ENCODE assay signal across 14 cellular contexts in the genomic region with DNA sequence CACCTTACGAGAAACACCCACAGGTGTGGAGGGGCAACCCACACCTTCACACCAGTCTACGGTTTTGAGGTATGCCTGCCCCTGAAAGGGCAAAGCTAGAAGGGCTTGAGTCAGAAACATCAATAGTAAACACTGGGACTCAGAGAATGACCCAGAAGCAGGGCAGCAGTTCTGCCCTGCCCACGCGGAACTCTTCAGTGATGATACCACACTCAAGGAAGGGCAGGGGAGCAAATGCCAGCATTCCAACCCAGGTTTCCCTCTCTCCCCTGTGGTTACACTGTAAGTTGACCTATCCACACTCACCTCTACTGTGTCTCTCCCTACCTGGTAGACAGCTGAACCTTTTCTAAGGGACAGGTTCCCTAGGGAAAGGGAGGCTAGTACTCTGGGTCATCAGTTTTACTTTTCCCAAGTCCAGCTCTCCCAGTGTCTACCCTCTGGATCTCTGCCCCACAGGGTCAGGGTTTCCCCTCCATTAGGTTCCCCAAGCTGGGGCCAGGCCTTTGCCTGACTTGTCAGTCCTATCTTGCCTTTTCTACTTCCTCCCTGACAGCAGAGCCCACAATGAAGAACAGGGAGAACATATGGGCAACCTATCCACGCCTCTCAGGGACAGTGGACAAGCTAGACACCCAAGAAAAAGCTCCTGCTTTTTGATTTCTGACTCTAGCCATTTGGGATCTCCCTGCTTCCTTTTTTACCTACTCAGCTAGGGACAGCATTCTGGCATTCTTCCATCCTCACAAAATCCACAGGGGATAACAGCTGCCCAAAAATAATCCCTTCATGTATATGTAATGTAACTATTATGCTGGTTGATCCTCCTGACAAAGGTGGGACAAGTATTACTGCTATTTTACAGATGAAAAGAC. TPM values are rescaled to one million over a fixed set of nuclear protein-coding genes. Genes with fewer than 3 reads are reported as not detected.
DNase-seq lines count a peak whose midpoint lies in the region; ATAC-seq, FAIRE-seq and TF ChIP-seq lines count a peak whose summit lies in the region.
"Had no signal": no experiment of that assay in that cellular context is flagged by ENCODE, and none has a peak within 500 bp of the region (broad histone marks: within the 10 kb centered on the region; RNA-seq: fewer than 3 reads in every experiment).

No MANE protein-coding gene starts in this region.

- H3F3A ChIP-seq in neural progenitor cell (ENCODE audit: low read depth), result peaks cover 24% of the 10 kb centered on the region

- H3K4me3 ChIP-seq in CD8-positive, alpha-beta memory T cell (ENCODE audit: low read length), result no peak overlapping the region
- no peak overlapping the region for H3K4me3 ChIP-seq in Panc1 (ENCODE audit: low read depth in 2 of 2, low read length in 2 of 2)
- H3K4me3 ChIP-seq in epithelial cell of esophagus (ENCODE audit: low read length), result peak overlapping the region; percentile 98
- no peak overlapping the region for H3K4me3 ChIP-seq in neural progenitor cell
- H3K4me3 ChIP-seq: SK-N-MC had no signal

- peaks cover 40% of the 10 kb centered on the region for H4K20me1 ChIP-seq in neural progenitor cell (ENCODE audit: low read depth)

- peak overlapping the region in 6 of 8 donors; percentile 9 to 85 (median 68) for H3K27ac Mint-ChIP-seq in CD8-positive, alpha-beta memory T cell
- no peak overlapping the region for H3K27ac Mint-ChIP-seq in neural progenitor cell
- no peak overlapping the region for H3K27ac Mint-ChIP-seq in activated CD4-positive, alpha-beta T cell treated with anti-CD3 and anti-CD28 coated beads, Interleukin-2, amount 10 ng/mL, durations not matched to agents 24 days and 14 days
- H3K27ac Mint-ChIP-seq: activated CD4-positive, alpha-beta T cell treated with anti-CD3 and anti-CD28 coated beads, Interleukin-2, amount 10 ng/mL, durations not matched to agents 7 days and 5 days; activated naive CD8-positive, alpha-beta T cell had no signal

- CTCF ChIA-PET in CD8-positive, alpha-beta memory T cell (lab: Charles Lee), result interaction anchor here (0.9 to 4.1 kb wide), 4 partner anchors 20 to 80 kb away, joined by 3 to 26 read pairs (median 4); a partner anchor contains a TSS
- CTCF ChIA-PET in Panc1 (lab: Charles Lee), result interaction anchor here (0.5 to 0.7 kb wide), 2 partner anchors 8 to 12 kb away, joined by 4 to 9 read pairs; no protein-coding TSS in a partner anchor

- H3K4me1 Mint-ChIP-seq in CD8-positive, alpha-beta memory T cell, result peaks cover 32 to 72% (median 46%) of the 10 kb centered on the region in 3 donors
- peaks cover 27% of the 10 kb centered on the region for H3K4me1 Mint-ChIP-seq in neural progenitor cell
- peaks cover 48% of the 10 kb centered on the region for H3K4me1 Mint-ChIP-seq in activated CD4-positive, alpha-beta T cell treated with anti-CD3 and anti-CD28 coated beads, Interleukin-2, amount 10 ng/mL, durations not matched to agents 24 days and 14 days

- H3K4me3 Mint-ChIP-seq in CD8-positive, alpha-beta memory T cell, result no peak overlapping the region
- H3K4me3 Mint-ChIP-seq in neural progenitor cell, result no peak overlapping the region
- no peak overlapping the region for H3K4me3 Mint-ChIP-seq in activated CD4-positive, alpha-beta T cell treated with anti-CD3 and anti-CD28 coated beads, Interleukin-2, amount 10 ng/mL, durations not matched to agents 24 days and 14 days
- H3K4me3 Mint-ChIP-seq: activated CD4-positive, alpha-beta T cell treated with anti-CD3 and anti-CD28 coated beads, Interleukin-2, amount 10 ng/mL, durations not matched to agents 7 days and 5 days; activated naive CD8-positive, alpha-beta T cell; neural crest cell had no signal

- in situ Hi-C loops in Panc1 (cut with HindIII; ENCODE audit: low pct_unique_long_range_greater_than_20kb, low sequenced_read_pairs), result no loop called here

- no peak overlapping the region for H3K9ac ChIP-seq in neural progenitor cell

- H3K36me3 ChIP-seq in CD8-positive, alpha-beta memory T cell (ENCODE audit: insufficient read depth, low read length), result no peaks in the 10 kb centered on the region
- H3K36me3 ChIP-seq in Panc1 (ENCODE audit: control insufficient read depth, insufficient read depth, low read length), result peaks cover 3% of the 10 kb centered on the region; the same call in 1 of the 2 replicates
- H3K36me3 ChIP-seq in neural progenitor cell, result no peaks in the 10 kb centered on the region

- H3K4me1 ChIP-seq in CD8-positive, alpha-beta memory T cell (ENCODE audit: insufficient read depth, low read length), result peaks cover 41% of the 10 kb centered on the region
- peaks cover 33% of the 10 kb centered on the region for H3K4me1 ChIP-seq in Panc1 (ENCODE audit: control insufficient read depth, insufficient read depth, low read length)
- peaks cover 22% of the 10 kb centered on the region for H3K4me1 ChIP-seq in neural progenitor cell

- H3K79me2 ChIP-seq in neural progenitor cell (ENCODE audit: low read depth), result peaks cover 76% of the 10 kb centered on the region

- BruUV-seq in Panc1 (replicated peaks; lab: Mats Ljungman, UMichigan), result no TSS peak

- no peaks in the 10 kb centered on the region for H3K9me3 ChIP-seq in CD8-positive, alpha-beta memory T cell (ENCODE audit: low read length)
- H3K9me3 ChIP-seq in Panc1 (ENCODE audit: control insufficient read depth, insufficient read depth, low read depth, low read length), result no peaks in the 10 kb centered on the region
- H3K9me3 ChIP-seq in neural progenitor cell (ENCODE audit: low read depth), result no peaks in the 10 kb centered on the region

- H3K27me3 Mint-ChIP-seq in CD8-positive, alpha-beta memory T cell, result no peaks in the 10 kb centered on the region
- H3K27me3 Mint-ChIP-seq in neural progenitor cell (ENCODE audit: insufficient read depth, low read depth), result peaks cover 38% of the 10 kb centered on the region
- no peaks in the 10 kb centered on the region for H3K27me3 Mint-ChIP-seq in activated CD4-positive, alpha-beta T cell treated with anti-CD3 and anti-CD28 coated beads, Interleukin-2, amount 10 ng/mL, durations not matched to agents 24 days and 14 days
- H3K27me3 Mint-ChIP-seq: activated naive CD8-positive, alpha-beta T cell had no signal

- intact Hi-C loops in Panc1 (cut with micrococcal nuclease; ENCODE audit: unreplicated experiment), result no loop called here
- intact Hi-C loops in activated CD4-positive, alpha-beta T cell treated with anti-CD3 and anti-CD28 coated beads, Interleukin-2, amount 10 ng/mL, durations not matched to agents 24 days and 14 days (cut with micrococcal nuclease), result no loop called here

- H3K4me2 ChIP-seq in neural progenitor cell, result peak overlapping the region; percentile 94

- no peak for DNase-seq in CD8-positive, alpha-beta memory T cell
- DNase-seq in Panc1 (ENCODE audit: low read depth, low spot score) (no peak), epithelial cell of esophagus (ENCODE audit: low read depth) (peak; percentile 49), neural progenitor cell (ENCODE audit: low spot score) (no peak), H54 (ENCODE audit: insufficient read length, low spot score) (no peak), activated gamma-delta T cell (lab: John Stamatoyannopoulos, UW) (no peak)
- no peak for DNase-seq in activated CD4-positive, alpha-beta T cell treated with anti-CD3 and anti-CD28 coated beads, Interleukin-2, amount 10 ng/mL, durations not matched to agents 24 days and 14 days
- DNase-seq in stimulated activated CD4-positive, alpha-beta T cell treated with anti-CD3 and anti-CD28 coated beads, Interleukin-15, amount 100 ng/mL, for 24 hours, result no peak
- DNase-seq: activated CD4-positive, alpha-beta T cell treated with anti-CD3 and anti-CD28 coated beads, Interleukin-2, amount 10 ng/mL, durations not matched to agents 7 days and 5 days; cortex of kidney had no signal

- H3K36me3 Mint-ChIP-seq in CD8-positive, alpha-beta memory T cell, result peaks cover 0 to 3% (median 0%) of the 10 kb centered on the region in 3 donors
- H3K36me3 Mint-ChIP-seq in neural progenitor cell, result no peaks in the 10 kb centered on the region
- peaks cover 2% of the 10 kb centered on the region for H3K36me3 Mint-ChIP-seq in activated CD4-positive, alpha-beta T cell treated with anti-CD3 and anti-CD28 coated beads, Interleukin-2, amount 10 ng/mL, durations not matched to agents 24 days and 14 days (ENCODE audit: low read depth)
- H3K36me3 Mint-ChIP-seq: activated naive CD8-positive, alpha-beta T cell had no signal

- H2AFZ ChIP-seq in neural progenitor cell (replicated peaks), result no peak overlapping the region

- POLR2A ChIA-PET in CD8-positive, alpha-beta memory T cell (lab: Charles Lee), result interaction anchor here (0.6 to 1.4 kb wide), 2 partner anchors 21 to 24 kb away, joined by 3 read pairs; a partner anchor contains a TSS
- POLR2A ChIA-PET in Panc1 (lab: Charles Lee), result interaction anchor here (0.5 to 0.6 kb wide), 2 partner anchors 19 to 27 kb away, joined by 4 to 12 read pairs; no protein-coding TSS in a partner anchor

- H3K27ac ChIP-seq in CD8-positive, alpha-beta memory T cell (ENCODE audit: low read depth, low read length), result no peak overlapping the region
- H3K27ac ChIP-seq in Panc1 (ENCODE audit: low read length), result peak overlapping the region; percentile 56
- H3K27ac ChIP-seq in neural progenitor cell, result no peak overlapping the region
- H3K27ac ChIP-seq: SK-N-MC had no signal

- FAIRE-seq in H54 (lab: Jason Lieb, UNC), result no peak

- no peaks in the 10 kb centered on the region for H3K27me3 ChIP-seq in CD8-positive, alpha-beta memory T cell (ENCODE audit: insufficient read depth, low read length, poor library complexity, severe bottlenecking)
- H3K27me3 ChIP-seq in Panc1 (ENCODE audit: control insufficient read depth, insufficient read depth, low read length), result no peaks in the 10 kb centered on the region
- H3K27me3 ChIP-seq in neural progenitor cell, result no peaks in the 10 kb centered on the region

- H3K9me3 Mint-ChIP-seq in CD8-positive, alpha-beta memory T cell, result no peaks in the 10 kb centered on the region
- no peaks in the 10 kb centered on the region for H3K9me3 Mint-ChIP-seq in neural progenitor cell
- no peaks in the 10 kb centered on the region for H3K9me3 Mint-ChIP-seq in activated CD4-positive, alpha-beta T cell treated with anti-CD3 and anti-CD28 coated beads, Interleukin-2, amount 10 ng/mL, durations not matched to agents 24 days and 14 days
- H3K9me3 Mint-ChIP-seq: activated CD4-positive, alpha-beta T cell treated with anti-CD3 and anti-CD28 coated beads, Interleukin-2, amount 10 ng/mL, durations not matched to agents 7 days and 5 days; neural crest cell had no signal

- ATAC-seq in Panc1, result no peak

- no peak for TF ChIP-seq POLR2A in H54 (IDR thresholded peaks at IDR 0.05; ENCODE audit: low read depth, low read length)

- TF ChIP-seq CTCF in Panc1 (IDR thresholded peaks at IDR 0.05) (no peak), epithelial cell of esophagus (IDR thresholded peaks at IDR 0.05; ENCODE audit: insufficient read depth, low read depth, low read length, missing control alignments) (no peak), neural progenitor cell (IDR thresholded peaks at IDR 0.05) (no peak)

RNA-seq across cellular contexts. Expression of a gene that starts 3.0 kb away (rescaled TPM):
- 10 to 100 TPM; 11.6 to 14.1 TPM for total RNA-seq in CD8-positive, alpha-beta memory T cell
- 18.3 TPM for polyA plus RNA-seq in CD8-positive, alpha-beta memory T cell
- total RNA-seq in Panc1 (2021; ENCODE audit: unreplicated experiment) (63.0 TPM), neural progenitor cell (ENCODE audit: low replicate concordance) (60.0 and 69.3 TPM in 2 replicates)
- 35.3 TPM for polyA plus RNA-seq in Panc1 (2012; ENCODE audit: insufficient read length)
- total RNA-seq in activated CD4-positive, alpha-beta T cell treated with anti-CD3 and anti-CD28 coated beads, Interleukin-2, amount 10 ng/mL, durations not matched to agents 24 days and 14 days, result 9.1 and 21.4 TPM in 2 replicates

RNA-seq across cellular contexts. Expression of a gene that starts 20.8 kb away (rescaled TPM):
- 10 to 100 TPM; 40.2 to 46.1 TPM for total RNA-seq in CD8-positive, alpha-beta memory T cell
- polyA plus RNA-seq in CD8-positive, alpha-beta memory T cell, result 288 TPM
- total RNA-seq in Panc1 (2021; ENCODE audit: unreplicated experiment) (20.1 TPM), neural progenitor cell (ENCODE audit: low replicate concordance) (29.9 and 59.9 TPM in 2 replicates)
- 32.0 TPM for polyA plus RNA-seq in Panc1 (2012; ENCODE audit: insufficient read length)
- 41.7 and 49.7 TPM in 2 replicates for total RNA-seq in activated CD4-positive, alpha-beta T cell treated with anti-CD3 and anti-CD28 coated beads, Interleukin-2, amount 10 ng/mL, durations not matched to agents 24 days and 14 days

RNA-seq across cellular contexts. Expression of a gene that starts 27.8 kb away (rescaled TPM):
- 10 to 100 TPM; 63.3 to 67.7 TPM for total RNA-seq in CD8-positive, alpha-beta memory T cell
- 6.7 TPM for polyA plus RNA-seq in CD8-positive, alpha-beta memory T cell
- total RNA-seq in Panc1 (2021; ENCODE audit: unreplicated experiment), result 57.7 TPM
- polyA plus RNA-seq in Panc1 (2012; ENCODE audit: insufficient read length), result 46.2 TPM
- total RNA-seq in neural progenitor cell (ENCODE audit: low replicate concordance), result 74.4 and 103 TPM in 2 replicates
- total RNA-seq in activated CD4-positive, alpha-beta T cell treated with anti-CD3 and anti-CD28 coated beads, Interleukin-2, amount 10 ng/mL, durations not matched to agents 24 days and 14 days, result 46.5 and 48.6 TPM in 2 replicates

RNA-seq across cellular contexts. Expression of a gene that starts 51.7 kb away (rescaled TPM):
- total RNA-seq in CD8-positive, alpha-beta memory T cell, result 100 to 1,000 TPM; 147 to 149 TPM
- 213 TPM for polyA plus RNA-seq in CD8-positive, alpha-beta memory T cell
- total RNA-seq in Panc1 (2021; ENCODE audit: unreplicated experiment), result 0.36 TPM
- not detected for polyA plus RNA-seq in Panc1 (2012; ENCODE audit: insufficient read length)
- total RNA-seq in neural progenitor cell (ENCODE audit: low replicate concordance), result 0.06 TPM in 1 of 2 replicates, not detected in the other
- total RNA-seq in activated CD4-positive, alpha-beta T cell treated with anti-CD3 and anti-CD28 coated beads, Interleukin-2, amount 10 ng/mL, durations not matched to agents 24 days and 14 days, result 134 and 139 TPM in 2 replicates
- total RNA-seq: neural crest cell had no signal
- polyA plus RNA-seq: BJ had no signal

Comparison
In these comparisons a context has a peak if more than half of its experiments do, and no peak if none do; other contexts are left out.
1. H3K27ac Mint-ChIP-seq: peak in CD8-positive, alpha-beta memory T cell (6 of 8); none in neural progenitor cell (single experiment) and activated CD4-positive, alpha-beta T cell treated with anti-CD3 and anti-CD28 coated beads, Interleukin-2, amount 10 ng/mL, durations not matched to agents 24 days and 14 days (single experiment).